15 cellular contexts compared by ENCODE assay signal in genomic region chr1:226402615-226403521, GRCh38. TPM values are rescaled to one million over a fixed set of nuclear protein-coding genes. Genes with fewer than 3 reads are reported as not detected.
DNase-seq lines count a peak whose midpoint lies in the region; ATAC-seq and TF ChIP-seq lines count a peak whose summit lies in the region.
"Had no signal": no experiment of that assay in that cellular context is flagged by ENCODE, and none has a peak within 500 bp of the region (broad histone marks: within the 10 kb centered on the region; RNA-seq: fewer than 3 reads in every experiment).

No MANE protein-coding gene starts in this region.

- H3K4me1 Mint-ChIP-seq in activated naive CD4-positive, alpha-beta T cell treated with anti-CD3 and anti-CD28 coated beads, Interleukin-2, amount 50 U/mL, for 24 hours, result peaks cover 62% of the 10 kb centered on the region
- peaks cover 88% of the 10 kb centered on the region for H3K4me1 Mint-ChIP-seq in stimulated activated memory B cell treated with anti-CD40 and anti-IgM and Interleukin-4, amounts not matched to agents 10 μg/mL and 1 μg/mL and 100 μg/mL, for 72 hours

- no peak for ATAC-seq in stimulated activated memory B cell treated with anti-CD40 and anti-IgM and Interleukin-4, amounts not matched to agents 10 μg/mL and 1 μg/mL and 100 μg/mL, for 72 hours
- ATAC-seq in HG02642 (IDR thresholded peaks at IDR 0.05; ENCODE audit: poor library complexity, unreplicated experiment), result no peak
- ATAC-seq: natural killer cell, T-cell had no signal

- H3K27ac ChIP-seq in RWPE1 (no peak overlapping the region), vagina (no peak overlapping the region)

- H3K4me3 Mint-ChIP-seq in activated naive CD4-positive, alpha-beta T cell treated with anti-CD3 and anti-CD28 coated beads, Interleukin-2, amount 50 U/mL, for 24 hours, result no peak overlapping the region
- peak overlapping the region; percentile 93 for H3K4me3 Mint-ChIP-seq in stimulated activated memory B cell treated with anti-CD40 and anti-IgM and Interleukin-4, amounts not matched to agents 10 μg/mL and 1 μg/mL and 100 μg/mL, for 72 hours
- H3K4me3 Mint-ChIP-seq: activated CD4-positive, alpha-beta memory T cell treated with anti-CD3 and anti-CD28 coated beads, Interleukin-2, amount 10 ng/mL, durations not matched to agents 7 days and 5 days; natural killer cell had no signal

- TF ChIP-seq CTCF in RWPE1 (conservative IDR thresholded peaks at IDR 0.05; ENCODE audit: low read depth), result no peak
- no peak for TF ChIP-seq CTCF in vagina (IDR thresholded peaks at IDR 0.05)

- intact Hi-C loops in vagina (cut with DNase I), result no loop called here

- no peaks in the 10 kb centered on the region for H3K27me3 Mint-ChIP-seq in activated naive CD4-positive, alpha-beta T cell treated with anti-CD3 and anti-CD28 coated beads, Interleukin-2, amount 50 U/mL, for 24 hours
- H3K27me3 Mint-ChIP-seq in stimulated activated memory B cell treated with anti-CD40 and anti-IgM and Interleukin-4, amounts not matched to agents 10 μg/mL and 1 μg/mL and 100 μg/mL, for 72 hours, result no peaks in the 10 kb centered on the region
- H3K27me3 Mint-ChIP-seq: activated CD4-positive, alpha-beta memory T cell treated with anti-CD3 and anti-CD28 coated beads, Interleukin-2, amount 10 ng/mL, durations not matched to agents 7 days and 5 days; activated naive CD8-positive, alpha-beta T cell; T-cell had no signal

- peaks cover 22% of the 10 kb centered on the region for H3K36me3 Mint-ChIP-seq in activated naive CD4-positive, alpha-beta T cell treated with anti-CD3 and anti-CD28 coated beads, Interleukin-2, amount 50 U/mL, for 24 hours
- H3K36me3 Mint-ChIP-seq in stimulated activated memory B cell treated with anti-CD40 and anti-IgM and Interleukin-4, amounts not matched to agents 10 μg/mL and 1 μg/mL and 100 μg/mL, for 72 hours, result peaks cover 57% of the 10 kb centered on the region

- POLR2A ChIA-PET in RWPE1 (lab: Yijun Ruan, JAX; ENCODE audit: low non-redundant PET), result no interaction called here

- no peaks in the 10 kb centered on the region for H3K27me3 ChIP-seq in vagina

- no peak for DNase-seq in activated naive CD4-positive, alpha-beta T cell treated with Interleukin-2 at 50 U/mL for 16 hours
- DNase-seq in amygdala (lab: John Stamatoyannopoulos, UW) (peak in 54 of 56 donors; percentile 9 to 94 (median 68)), midbrain (lab: John Stamatoyannopoulos, UW) (peak; percentile 84), RWPE1 (ENCODE audit: low spot score) (no peak), vagina (ENCODE audit: extremely low spot score in 2 of 2) (no peak)
- DNase-seq: activated CD4-positive, alpha-beta memory T cell treated with anti-CD3 and anti-CD28 coated beads, Interleukin-2, amount 10 ng/mL, durations not matched to agents 7 days and 5 days; cortex of kidney; DMS79; natural killer cell; NCI-H2081 treated with DMSO at 0.1 percent for 48 hours had no signal

- no peaks in the 10 kb centered on the region for H3K9me3 Mint-ChIP-seq in activated naive CD4-positive, alpha-beta T cell treated with anti-CD3 and anti-CD28 coated beads, Interleukin-2, amount 50 U/mL, for 24 hours
- H3K9me3 Mint-ChIP-seq in stimulated activated memory B cell treated with anti-CD40 and anti-IgM and Interleukin-4, amounts not matched to agents 10 μg/mL and 1 μg/mL and 100 μg/mL, for 72 hours, result no peaks in the 10 kb centered on the region
- H3K9me3 Mint-ChIP-seq: activated CD4-positive, alpha-beta memory T cell treated with anti-CD3 and anti-CD28 coated beads, Interleukin-2, amount 10 ng/mL, durations not matched to agents 7 days and 5 days; natural killer cell; T-cell had no signal

- CTCF ChIA-PET in RWPE1 (lab: Yijun Ruan, JAX), result interaction anchor here (0.7 to 1.6 kb wide), 3 partner anchors 22 to 110 kb away, joined by 3 to 5 read pairs (median 3); no protein-coding TSS in a partner anchor

- H3K27ac Mint-ChIP-seq in activated naive CD4-positive, alpha-beta T cell treated with anti-CD3 and anti-CD28 coated beads, Interleukin-2, amount 50 U/mL, for 24 hours, result peak overlapping the region; percentile 3
- peak overlapping the region; percentile 96 for H3K27ac Mint-ChIP-seq in stimulated activated memory B cell treated with anti-CD40 and anti-IgM and Interleukin-4, amounts not matched to agents 10 μg/mL and 1 μg/mL and 100 μg/mL, for 72 hours
- H3K27ac Mint-ChIP-seq: activated CD4-positive, alpha-beta memory T cell treated with anti-CD3 and anti-CD28 coated beads, Interleukin-2, amount 10 ng/mL, durations not matched to agents 7 days and 5 days; activated naive CD8-positive, alpha-beta T cell had no signal

- no peaks in the 10 kb centered on the region for H3K9me3 ChIP-seq in vagina

- TF ChIP-seq POLR2A in vagina (IDR thresholded peaks at IDR 0.05), result no peak

- peaks cover 0 to 31% of the 10 kb centered on the region in 2 donors for H3K36me3 ChIP-seq in vagina

- peaks cover 62% of the 10 kb centered on the region for H3K4me1 ChIP-seq in vagina

- H3K4me3 ChIP-seq in vagina, result no peak overlapping the region

RNA-seq across cellular contexts. Expression of gene PARP1, which starts 5.0 kb away (rescaled TPM):
- total RNA-seq in vagina, result 64.6 TPM

Comparison
In these comparisons a context has a peak if more than half of its experiments do, and no peak if none do; other contexts are left out.
1. DNase-seq: peak in amygdala (54 of 56) and midbrain (single experiment); none in activated naive CD4-positive, alpha-beta T cell treated with Interleukin-2 at 50 U/mL for 16 hours (single experiment), RWPE1 (single experiment) and vagina (0 of 2).